In genomic region chr17:41864837-41865595, GRCh38 we compare ENCODE assay signal across 1 cellular context.
TF ChIP-seq lines count a peak whose summit lies in the region.

A gene with protein sequence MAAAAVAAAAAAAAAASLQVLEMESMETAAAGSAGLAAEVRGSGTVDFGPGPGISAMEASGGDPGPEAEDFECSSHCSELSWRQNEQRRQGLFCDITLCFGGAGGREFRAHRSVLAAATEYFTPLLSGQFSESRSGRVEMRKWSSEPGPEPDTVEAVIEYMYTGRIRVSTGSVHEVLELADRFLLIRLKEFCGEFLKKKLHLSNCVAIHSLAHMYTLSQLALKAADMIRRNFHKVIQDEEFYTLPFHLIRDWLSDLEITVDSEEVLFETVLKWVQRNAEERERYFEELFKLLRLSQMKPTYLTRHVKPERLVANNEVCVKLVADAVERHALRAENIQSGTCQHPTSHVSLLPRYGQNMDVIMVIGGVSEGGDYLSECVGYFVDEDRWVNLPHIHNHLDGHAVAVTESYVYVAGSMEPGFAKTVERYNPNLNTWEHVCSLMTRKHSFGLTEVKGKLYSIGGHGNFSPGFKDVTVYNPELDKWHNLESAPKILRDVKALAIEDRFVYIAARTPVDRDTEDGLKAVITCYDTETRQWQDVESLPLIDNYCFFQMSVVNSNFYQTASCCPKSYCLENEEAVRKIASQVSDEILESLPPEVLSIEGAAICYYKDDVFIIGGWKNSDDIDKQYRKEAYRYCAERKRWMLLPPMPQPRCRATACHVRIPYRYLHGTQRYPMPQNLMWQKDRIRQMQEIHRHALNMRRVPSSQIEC (minus strand): TSS chr17:41865423. CDS start chr17:41865370, 53 bp downstream.

TF ChIP-seq in K562, 482 proteins besides CTCF, POLR2A, EP300 and RAD21 (continued from another document and continues in another):
- TF ChIP-seq, protein P1, sequence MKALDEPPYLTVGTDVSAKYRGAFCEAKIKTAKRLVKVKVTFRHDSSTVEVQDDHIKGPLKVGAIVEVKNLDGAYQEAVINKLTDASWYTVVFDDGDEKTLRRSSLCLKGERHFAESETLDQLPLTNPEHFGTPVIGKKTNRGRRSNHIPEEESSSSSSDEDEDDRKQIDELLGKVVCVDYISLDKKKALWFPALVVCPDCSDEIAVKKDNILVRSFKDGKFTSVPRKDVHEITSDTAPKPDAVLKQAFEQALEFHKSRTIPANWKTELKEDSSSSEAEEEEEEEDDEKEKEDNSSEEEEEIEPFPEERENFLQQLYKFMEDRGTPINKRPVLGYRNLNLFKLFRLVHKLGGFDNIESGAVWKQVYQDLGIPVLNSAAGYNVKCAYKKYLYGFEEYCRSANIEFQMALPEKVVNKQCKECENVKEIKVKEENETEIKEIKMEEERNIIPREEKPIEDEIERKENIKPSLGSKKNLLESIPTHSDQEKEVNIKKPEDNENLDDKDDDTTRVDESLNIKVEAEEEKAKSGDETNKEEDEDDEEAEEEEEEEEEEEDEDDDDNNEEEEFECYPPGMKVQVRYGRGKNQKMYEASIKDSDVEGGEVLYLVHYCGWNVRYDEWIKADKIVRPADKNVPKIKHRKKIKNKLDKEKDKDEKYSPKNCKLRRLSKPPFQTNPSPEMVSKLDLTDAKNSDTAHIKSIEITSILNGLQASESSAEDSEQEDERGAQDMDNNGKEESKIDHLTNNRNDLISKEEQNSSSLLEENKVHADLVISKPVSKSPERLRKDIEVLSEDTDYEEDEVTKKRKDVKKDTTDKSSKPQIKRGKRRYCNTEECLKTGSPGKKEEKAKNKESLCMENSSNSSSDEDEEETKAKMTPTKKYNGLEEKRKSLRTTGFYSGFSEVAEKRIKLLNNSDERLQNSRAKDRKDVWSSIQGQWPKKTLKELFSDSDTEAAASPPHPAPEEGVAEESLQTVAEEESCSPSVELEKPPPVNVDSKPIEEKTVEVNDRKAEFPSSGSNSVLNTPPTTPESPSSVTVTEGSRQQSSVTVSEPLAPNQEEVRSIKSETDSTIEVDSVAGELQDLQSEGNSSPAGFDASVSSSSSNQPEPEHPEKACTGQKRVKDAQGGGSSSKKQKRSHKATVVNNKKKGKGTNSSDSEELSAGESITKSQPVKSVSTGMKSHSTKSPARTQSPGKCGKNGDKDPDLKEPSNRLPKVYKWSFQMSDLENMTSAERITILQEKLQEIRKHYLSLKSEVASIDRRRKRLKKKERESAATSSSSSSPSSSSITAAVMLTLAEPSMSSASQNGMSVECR (CRISPR knock-in tag; IDR thresholded peaks at IDR 0.05) = peak; percentile 65; the same call in 1 of the 2 replicates
- TF ChIP-seq SNIP1 (IDR thresholded peaks at IDR 0.05; ENCODE audit: low read depth) = no peak
- TF ChIP-seq, protein P2, sequence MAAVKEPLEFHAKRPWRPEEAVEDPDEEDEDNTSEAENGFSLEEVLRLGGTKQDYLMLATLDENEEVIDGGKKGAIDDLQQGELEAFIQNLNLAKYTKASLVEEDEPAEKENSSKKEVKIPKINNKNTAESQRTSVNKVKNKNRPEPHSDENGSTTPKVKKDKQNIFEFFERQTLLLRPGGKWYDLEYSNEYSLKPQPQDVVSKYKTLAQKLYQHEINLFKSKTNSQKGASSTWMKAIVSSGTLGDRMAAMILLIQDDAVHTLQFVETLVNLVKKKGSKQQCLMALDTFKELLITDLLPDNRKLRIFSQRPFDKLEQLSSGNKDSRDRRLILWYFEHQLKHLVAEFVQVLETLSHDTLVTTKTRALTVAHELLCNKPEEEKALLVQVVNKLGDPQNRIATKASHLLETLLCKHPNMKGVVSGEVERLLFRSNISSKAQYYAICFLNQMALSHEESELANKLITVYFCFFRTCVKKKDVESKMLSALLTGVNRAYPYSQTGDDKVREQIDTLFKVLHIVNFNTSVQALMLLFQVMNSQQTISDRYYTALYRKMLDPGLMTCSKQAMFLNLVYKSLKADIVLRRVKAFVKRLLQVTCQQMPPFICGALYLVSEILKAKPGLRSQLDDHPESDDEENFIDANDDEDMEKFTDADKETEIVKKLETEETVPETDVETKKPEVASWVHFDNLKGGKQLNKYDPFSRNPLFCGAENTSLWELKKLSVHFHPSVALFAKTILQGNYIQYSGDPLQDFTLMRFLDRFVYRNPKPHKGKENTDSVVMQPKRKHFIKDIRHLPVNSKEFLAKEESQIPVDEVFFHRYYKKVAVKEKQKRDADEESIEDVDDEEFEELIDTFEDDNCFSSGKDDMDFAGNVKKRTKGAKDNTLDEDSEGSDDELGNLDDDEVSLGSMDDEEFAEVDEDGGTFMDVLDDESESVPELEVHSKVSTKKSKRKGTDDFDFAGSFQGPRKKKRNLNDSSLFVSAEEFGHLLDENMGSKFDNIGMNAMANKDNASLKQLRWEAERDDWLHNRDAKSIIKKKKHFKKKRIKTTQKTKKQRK (IDR thresholded peaks at IDR 0.05; ENCODE audit: borderline replicate concordance, low read depth, low read length) = no peak
- no peak for TF ChIP-seq NCOA1 (IDR thresholded peaks at IDR 0.05; ENCODE audit: low read depth)
- no peak for TF ChIP-seq NR2C2 (CRISPR knock-in tag; IDR thresholded peaks at IDR 0.05)
- TF ChIP-seq NR2C2 (tag; IDR thresholded peaks at IDR 0.05) = peak; percentile 24; the same call in 1 of the 2 replicates
- no peak for TF ChIP-seq TBL1XR1 (IDR thresholded peaks at IDR 0.05; ENCODE audit: low read length in 2 of 2)
- TF ChIP-seq SETDB1 (IDR thresholded peaks at IDR 0.05; ENCODE audit: low read length) = no peak
- TF ChIP-seq L3MBTL2 (IDR thresholded peaks at IDR 0.05) = peak; percentile 71
- TF ChIP-seq, protein P3, sequence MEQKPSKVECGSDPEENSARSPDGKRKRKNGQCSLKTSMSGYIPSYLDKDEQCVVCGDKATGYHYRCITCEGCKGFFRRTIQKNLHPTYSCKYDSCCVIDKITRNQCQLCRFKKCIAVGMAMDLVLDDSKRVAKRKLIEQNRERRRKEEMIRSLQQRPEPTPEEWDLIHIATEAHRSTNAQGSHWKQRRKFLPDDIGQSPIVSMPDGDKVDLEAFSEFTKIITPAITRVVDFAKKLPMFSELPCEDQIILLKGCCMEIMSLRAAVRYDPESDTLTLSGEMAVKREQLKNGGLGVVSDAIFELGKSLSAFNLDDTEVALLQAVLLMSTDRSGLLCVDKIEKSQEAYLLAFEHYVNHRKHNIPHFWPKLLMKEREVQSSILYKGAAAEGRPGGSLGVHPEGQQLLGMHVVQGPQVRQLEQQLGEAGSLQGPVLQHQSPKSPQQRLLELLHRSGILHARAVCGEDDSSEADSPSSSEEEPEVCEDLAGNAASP (IDR thresholded peaks at IDR 0.05) = no peak
- TF ChIP-seq MEIS2 (IDR thresholded peaks at IDR 0.05; ENCODE audit: partially characterized antibody) = peak; percentile 81
- no peak; the same call in 1 of the 2 replicates for TF ChIP-seq MBD2 (IDR thresholded peaks at IDR 0.05; ENCODE audit: borderline replicate concordance, low read depth)
- TF ChIP-seq E2F4 (CRISPR knock-in tag; IDR thresholded peaks at IDR 0.05; ENCODE audit: low read depth) = no peak
- peak; percentile 40; the same call in 1 of the 2 replicates for TF ChIP-seq TFAP4 (CRISPR knock-in tag; IDR thresholded peaks at IDR 0.05; ENCODE audit: borderline replicate concordance)
- no peak; the same call in 1 of the 2 replicates for TF ChIP-seq ZSCAN29 (IDR thresholded peaks at IDR 0.05)
- no peak for TF ChIP-seq MCM7 (IDR thresholded peaks at IDR 0.05)
- TF ChIP-seq BRF2 (IDR thresholded peaks at IDR 0.05; ENCODE audit: borderline replicate concordance, insufficient read depth, insufficient read length) = no peak
- TF ChIP-seq TAF15 (IDR thresholded peaks at IDR 0.05; ENCODE audit: low read depth, low read length) = no peak
- no peak for TF ChIP-seq KAT2B (IDR thresholded peaks at IDR 0.05; ENCODE audit: low read depth, low read length)
- TF ChIP-seq SMARCA5 (IDR thresholded peaks at IDR 0.05) = no peak
- TF ChIP-seq DMBX1 (CRISPR knock-in tag; IDR thresholded peaks at IDR 0.05; ENCODE audit: borderline replicate concordance) = no peak
- no peak for TF ChIP-seq XRCC4 (IDR thresholded peaks at IDR 0.05; ENCODE audit: extremely low read depth, insufficient read depth, insufficient read length)
- TF ChIP-seq, protein P4, sequence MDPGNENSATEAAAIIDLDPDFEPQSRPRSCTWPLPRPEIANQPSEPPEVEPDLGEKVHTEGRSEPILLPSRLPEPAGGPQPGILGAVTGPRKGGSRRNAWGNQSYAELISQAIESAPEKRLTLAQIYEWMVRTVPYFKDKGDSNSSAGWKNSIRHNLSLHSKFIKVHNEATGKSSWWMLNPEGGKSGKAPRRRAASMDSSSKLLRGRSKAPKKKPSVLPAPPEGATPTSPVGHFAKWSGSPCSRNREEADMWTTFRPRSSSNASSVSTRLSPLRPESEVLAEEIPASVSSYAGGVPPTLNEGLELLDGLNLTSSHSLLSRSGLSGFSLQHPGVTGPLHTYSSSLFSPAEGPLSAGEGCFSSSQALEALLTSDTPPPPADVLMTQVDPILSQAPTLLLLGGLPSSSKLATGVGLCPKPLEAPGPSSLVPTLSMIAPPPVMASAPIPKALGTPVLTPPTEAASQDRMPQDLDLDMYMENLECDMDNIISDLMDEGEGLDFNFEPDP (CRISPR knock-in tag; IDR thresholded peaks at IDR 0.05) = no peak
- no peak for TF ChIP-seq ATF2 (CRISPR knock-in tag; IDR thresholded peaks at IDR 0.05)
- TF ChIP-seq ZFP30 (CRISPR knock-in tag; IDR thresholded peaks at IDR 0.05; ENCODE audit: borderline replicate concordance) = no peak
- TF ChIP-seq RBFOX2 (IDR thresholded peaks at IDR 0.05; ENCODE audit: low read depth, low read length) = peak; percentile 96
- no peak for TF ChIP-seq CBX8 (IDR thresholded peaks at IDR 0.05; ENCODE audit: borderline replicate concordance, extremely low read depth, low read depth, low read length, poor library complexity, severe bottlenecking)
- no peak for TF ChIP-seq ZNF780A (CRISPR knock-in tag; IDR thresholded peaks at IDR 0.05)
- TF ChIP-seq SRSF3 (IDR thresholded peaks at IDR 0.05; ENCODE audit: insufficient read depth, low read length) = no peak
- no peak for TF ChIP-seq ZNF263 (CRISPR knock-in tag; IDR thresholded peaks at IDR 0.05; ENCODE audit: borderline replicate concordance)
- TF ChIP-seq, protein P5, sequence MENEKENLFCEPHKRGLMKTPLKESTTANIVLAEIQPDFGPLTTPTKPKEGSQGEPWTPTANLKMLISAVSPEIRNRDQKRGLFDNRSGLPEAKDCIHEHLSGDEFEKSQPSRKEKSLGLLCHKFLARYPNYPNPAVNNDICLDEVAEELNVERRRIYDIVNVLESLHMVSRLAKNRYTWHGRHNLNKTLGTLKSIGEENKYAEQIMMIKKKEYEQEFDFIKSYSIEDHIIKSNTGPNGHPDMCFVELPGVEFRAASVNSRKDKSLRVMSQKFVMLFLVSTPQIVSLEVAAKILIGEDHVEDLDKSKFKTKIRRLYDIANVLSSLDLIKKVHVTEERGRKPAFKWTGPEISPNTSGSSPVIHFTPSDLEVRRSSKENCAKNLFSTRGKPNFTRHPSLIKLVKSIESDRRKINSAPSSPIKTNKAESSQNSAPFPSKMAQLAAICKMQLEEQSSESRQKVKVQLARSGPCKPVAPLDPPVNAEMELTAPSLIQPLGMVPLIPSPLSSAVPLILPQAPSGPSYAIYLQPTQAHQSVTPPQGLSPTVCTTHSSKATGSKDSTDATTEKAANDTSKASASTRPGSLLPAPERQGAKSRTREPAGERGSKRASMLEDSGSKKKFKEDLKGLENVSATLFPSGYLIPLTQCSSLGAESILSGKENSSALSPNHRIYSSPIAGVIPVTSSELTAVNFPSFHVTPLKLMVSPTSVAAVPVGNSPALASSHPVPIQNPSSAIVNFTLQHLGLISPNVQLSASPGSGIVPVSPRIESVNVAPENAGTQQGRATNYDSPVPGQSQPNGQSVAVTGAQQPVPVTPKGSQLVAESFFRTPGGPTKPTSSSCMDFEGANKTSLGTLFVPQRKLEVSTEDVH (IDR thresholded peaks at IDR 0.05; ENCODE audit: low read depth, partially characterized antibody) = no peak
- no peak for TF ChIP-seq ERF (CRISPR knock-in tag; IDR thresholded peaks at IDR 0.05)
- no peak for TF ChIP-seq KLF10 (CRISPR knock-in tag; IDR thresholded peaks at IDR 0.05)
- no peak for TF ChIP-seq CAMTA2 (CRISPR knock-in tag; conservative IDR thresholded peaks at IDR 0.05)
- TF ChIP-seq SAFB2 (IDR thresholded peaks at IDR 0.05; ENCODE audit: borderline replicate concordance, low read depth, low read length, severe bottlenecking) = no peak
- TF ChIP-seq ETV6 (IDR thresholded peaks at IDR 0.05; ENCODE audit: borderline replicate concordance in 1 of 2, low read depth in 2 of 2, low read length in 1 of 2) = no peak
- TF ChIP-seq ETV6 (CRISPR knock-in tag; IDR thresholded peaks at IDR 0.05; ENCODE audit: borderline replicate concordance) = no peak
- TF ChIP-seq ZNF740 (CRISPR knock-in tag; IDR thresholded peaks at IDR 0.05) = no peak
- no peak for TF ChIP-seq ZNF740 (tag; IDR thresholded peaks at IDR 0.05)
